ENCODE assay signal across 1 cellular context in the genomic region with DNA sequence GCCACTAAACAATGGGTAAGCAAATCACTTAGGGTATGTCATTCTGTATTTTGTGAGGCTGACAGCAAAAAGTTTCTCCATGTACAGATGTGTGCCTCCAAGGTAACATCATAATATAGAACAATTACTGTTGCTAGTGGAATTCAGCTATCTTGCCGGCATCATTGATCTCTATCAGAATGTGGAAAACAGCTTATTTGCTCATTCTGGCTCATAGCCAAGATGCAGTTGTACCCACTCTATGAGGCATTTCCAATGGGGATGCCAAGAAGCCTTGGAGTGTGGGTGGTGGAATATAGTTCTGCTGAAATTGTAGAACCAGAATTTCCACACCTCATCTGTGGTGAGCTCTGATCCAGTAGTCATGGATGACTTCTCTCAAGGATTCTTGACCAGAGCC.
TF ChIP-seq lines count a peak whose summit lies in the region.

No MANE protein-coding gene starts in this region.

TF ChIP-seq in K562, 482 proteins besides CTCF, POLR2A, EP300 and RAD21:
- no peak for TF ChIP-seq ESRRA (IDR thresholded peaks at IDR 0.05; ENCODE audit: borderline replicate concordance, low read depth)
- no peak for TF ChIP-seq FOXJ3 (CRISPR knock-in tag; IDR thresholded peaks at IDR 0.05)
- TF ChIP-seq NFIC (IDR thresholded peaks at IDR 0.05), result peak; percentile 68; the same call in 1 of the 2 replicates
- no peak for TF ChIP-seq CHD2 (IDR thresholded peaks at IDR 0.05; ENCODE audit: low read depth, low read length)
- no peak for TF ChIP-seq ETV5 (CRISPR knock-in tag; IDR thresholded peaks at IDR 0.05; ENCODE audit: low read depth)
